In the genomic region with DNA sequence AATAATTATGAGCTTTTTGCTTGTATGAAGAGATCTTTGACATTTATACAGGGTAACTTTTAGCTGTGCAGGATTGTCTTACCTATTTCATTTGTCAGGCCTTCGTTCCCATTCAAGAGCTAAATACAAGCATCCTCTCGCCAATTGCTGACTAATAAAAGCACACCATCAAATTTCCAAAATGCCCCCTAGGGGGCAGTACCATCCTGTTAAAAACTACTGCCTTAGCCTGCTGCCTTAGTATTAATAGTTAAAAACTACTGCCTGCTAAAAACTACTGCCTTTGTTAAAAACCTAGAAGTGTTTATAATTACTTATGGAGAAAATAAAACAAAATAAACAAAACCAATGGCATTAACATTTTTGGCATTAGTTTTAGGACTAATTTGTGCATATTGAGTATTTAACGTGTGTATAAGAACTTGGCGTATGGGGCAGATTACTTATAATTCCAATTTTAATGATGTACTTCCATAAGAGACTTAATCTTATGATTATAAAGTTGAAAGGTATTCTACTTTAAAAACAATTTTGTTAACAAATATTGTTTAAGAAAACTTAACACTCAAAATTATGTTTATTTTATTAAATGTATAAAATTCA, we compare ENCODE assay signal across 8 cellular contexts. TPM values are rescaled to one million over a fixed set of nuclear protein-coding genes. Genes with fewer than 3 reads are reported as not detected.
DNase-seq lines count a peak whose midpoint lies in the region; ATAC-seq and TF ChIP-seq lines count a peak whose summit lies in the region.

No MANE protein-coding gene starts in this region.

- intact Hi-C loops in heart left ventricle (cut with DNase I) (loop anchor here in 7 of 10 donors (5.0 to 10.0 kb wide), 7 partner anchors 45 to 355 kb away; a partner anchor contains a TSS), left ventricle myocardium superior (cut with micrococcal nuclease) (no loop called here), head of caudate nucleus (cut with DNase I) (no loop called here)

- H4K20me1 ChIP-seq in Loucy (ENCODE audit: insufficient read depth, low read length, poor library complexity, severe bottlenecking): no peaks in the 10 kb centered on the region

- no peak overlapping the region for H3K4me2 ChIP-seq in Loucy (ENCODE audit: low read depth, low read length, poor library complexity, severe bottlenecking)

- WGBS in heart left ventricle, 4 donors: 43 to 46% (median 45%) methylated on average over 4 of the region's 4 CpGs

- H3K9me3 ChIP-seq in heart left ventricle (peaks cover 0 to 12% (median 0%) of the 10 kb centered on the region in 12 donors), Loucy (ENCODE audit: insufficient read depth, low read depth, low read length) (peaks cover 4% of the 10 kb centered on the region; the same call in 1 of the 2 replicates)

- no peaks in the 10 kb centered on the region for H3F3A ChIP-seq in Loucy (ENCODE audit: low read depth)

- H3K36me3 ChIP-seq in heart left ventricle (peaks cover 0 to 3% (median 0%) of the 10 kb centered on the region in 9 donors), Loucy (ENCODE audit: insufficient read depth, low read length) (no peaks in the 10 kb centered on the region)

- H3K9me2 ChIP-seq in Loucy (replicated peaks; ENCODE audit: low read depth, low read length): no peaks in the 10 kb centered on the region

- H3K4me3 ChIP-seq in heart left ventricle: no peak overlapping the region
- no peak overlapping the region for H3K4me3 ChIP-seq in Loucy (ENCODE audit: low read length, poor library complexity, severe bottlenecking)

- H3K79me2 ChIP-seq in Loucy (ENCODE audit: insufficient read depth, low read length): no peaks in the 10 kb centered on the region

- H2AFZ ChIP-seq in Loucy (ENCODE audit: low read length): no peak overlapping the region

- peaks cover 0 to 18% (median 8%) of the 10 kb centered on the region in 12 donors for H3K4me1 ChIP-seq in heart left ventricle
- peaks cover 5% of the 10 kb centered on the region for H3K4me1 ChIP-seq in Loucy (ENCODE audit: insufficient read depth, low read length, poor library complexity, severe bottlenecking)

- H3K9ac ChIP-seq in Loucy (ENCODE audit: low read depth, low read length, poor library complexity, severe bottlenecking): no peak overlapping the region

- H3K27me3 ChIP-seq in heart left ventricle (no peaks in the 10 kb centered on the region), Loucy (ENCODE audit: insufficient read depth, low read length, poor library complexity, severe bottlenecking) (no peaks in the 10 kb centered on the region)

- TF ChIP-seq CTCF in heart left ventricle (IDR thresholded peaks at IDR 0.05) (peak; percentile 75 to 87 (median 83)), Loucy (conservative IDR thresholded peaks at IDR 0.05; ENCODE audit: low read length) (peak; percentile 85)

- ATAC-seq in heart left ventricle (no peak), left ventricle myocardium superior (no peak), HG03039 (IDR thresholded peaks at IDR 0.05; ENCODE audit: unreplicated experiment) (no peak)

- no peak overlapping the region for H3K27ac ChIP-seq in heart left ventricle

- TF ChIP-seq POLR2A in heart left ventricle (IDR thresholded peaks at IDR 0.05): no peak

- DNase-seq in heart left ventricle: no peak
- DNase-seq in left ventricle myocardium superior: no peak
- peak; percentile 67 for DNase-seq in RPMI8226
- peak; percentile 31 for DNase-seq in activated naive CD8-positive, alpha-beta T cell treated with anti-CD3 and anti-CD28 coated beads, Interleukin-2, amount 50 U/mL, for 16 hours (ENCODE audit: low read depth, low spot score)
- peak in 36 of 42 donors; percentile 27 to 91 (median 72) for DNase-seq in head of caudate nucleus
- DNase-seq in stimulated activated CD4-positive, alpha-beta T cell treated with anti-CD3 and anti-CD28 coated beads, Interleukin-12 subunit alpha, Interleukin-12 subunit beta, amount 100 ng/mL, for 4 hours: peak; percentile 40

RNA-seq across cellular contexts. Expression of a gene that starts 3.0 kb away (rescaled TPM):
- 100 to 1,000 TPM in 1 of 9 donors, 10 to 100 TPM in 8; 44.8 to 102 (median 61.4) TPM for total RNA-seq in heart left ventricle
- polyA plus RNA-seq in heart left ventricle: 10 to 100 TPM; 68.9 to 71.3 TPM
- 41.1 TPM for total RNA-seq in left ventricle myocardium superior

RNA-seq across cellular contexts. Expression of a gene that starts 21.9 kb away (rescaled TPM):
- 100 to 1,000 TPM; 135 to 458 (median 177) TPM for total RNA-seq in heart left ventricle
- polyA plus RNA-seq in heart left ventricle: 100 to 1,000 TPM; 446 to 469 TPM
- total RNA-seq in left ventricle myocardium superior: 151 TPM

RNA-seq across cellular contexts. Expression of a gene that starts 41.7 kb away (rescaled TPM):
- total RNA-seq in heart left ventricle (1 to 10 TPM in 1 of 9 donors, under 1 TPM in 3, not detected in 5; 0.06 to 1.0 (median 0.66) TPM), left ventricle myocardium superior (0.30 TPM)
- polyA plus RNA-seq in heart left ventricle: under 1 TPM in 1 of 2 donors, not detected in 1; 0.40 TPM

RNA-seq across cellular contexts. Expression of a gene that starts 51.3 kb away (rescaled TPM):
- 10 to 100 TPM in 7 of 9 donors, 1 to 10 TPM in 2; 8.9 to 30.8 (median 16.0) TPM for total RNA-seq in heart left ventricle
- 10 to 100 TPM; 19.4 to 45.0 TPM for polyA plus RNA-seq in heart left ventricle
- 9.7 TPM for total RNA-seq in left ventricle myocardium superior

RNA-seq across cellular contexts. Expression of a gene that starts 51.4 kb away (rescaled TPM):
- total RNA-seq in heart left ventricle: 100 to 1,000 TPM; 161 to 268 (median 209) TPM
- 100 to 1,000 TPM; 113 to 123 TPM for polyA plus RNA-seq in heart left ventricle
- 198 TPM for total RNA-seq in left ventricle myocardium superior

Comparison
In these comparisons a context has a peak if more than half of its experiments do, and no peak if none do; other contexts are left out.
1. intact Hi-C loops: an anchor here in heart left ventricle (5.0 to 10.0 kb wide); none called in left ventricle myocardium superior and head of caudate nucleus.
2. DNase-seq: peak in RPMI8226 (single experiment), activated naive CD8-positive, alpha-beta T cell treated with anti-CD3 and anti-CD28 coated beads, Interleukin-2, amount 50 U/mL, for 16 hours (single experiment), head of caudate nucleus (36 of 42) and stimulated activated CD4-positive, alpha-beta T cell treated with anti-CD3 and anti-CD28 coated beads, Interleukin-12 subunit alpha, Interleukin-12 subunit beta, amount 100 ng/mL, for 4 hours (single experiment); none in heart left ventricle (0 of 5) and left ventricle myocardium superior (single experiment).